ENCODE assay signal across 8 cellular contexts in the genomic region with DNA sequence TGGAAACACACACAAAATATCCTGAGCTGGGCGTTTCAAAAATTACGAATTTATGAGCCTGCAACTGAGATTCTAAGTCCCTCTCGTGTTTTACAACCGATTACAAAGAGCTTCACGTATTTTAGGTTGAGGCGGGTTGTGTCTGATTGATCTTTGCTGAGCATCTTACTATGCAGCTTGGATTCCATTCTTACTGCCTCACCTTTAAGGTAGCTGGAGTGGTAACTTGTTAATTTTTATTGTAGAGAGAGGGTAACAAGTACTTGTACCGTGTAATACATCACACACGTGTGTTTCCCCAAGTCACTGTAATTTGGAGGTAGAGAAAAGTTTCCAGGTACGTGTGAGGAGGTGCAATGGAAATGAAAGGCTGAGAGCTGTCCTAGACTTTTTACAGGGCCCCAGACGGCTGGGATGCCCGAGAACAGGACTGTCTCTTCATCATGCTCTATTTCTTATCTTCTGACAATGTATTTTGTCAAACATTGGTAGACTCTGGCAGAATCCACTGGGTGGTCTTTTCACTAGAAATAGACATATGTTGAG.
A peak's percentile ranks its signal among the peaks of the same experiment; 100 is the strongest.
DNase-seq lines count a peak whose midpoint lies in the region; ATAC-seq, FAIRE-seq and TF ChIP-seq lines count a peak whose summit lies in the region.

No MANE protein-coding gene starts in this region.

- H3K9me3 ChIP-seq in T-helper 17 cell (ENCODE audit: control insufficient read depth, low read length, poor library complexity, severe bottlenecking) (no peaks in the 10 kb centered on the region), iPS DF 6.9 (ENCODE audit: control insufficient read depth, insufficient read depth, low read length) (no peaks in the 10 kb centered on the region), subcutaneous abdominal adipose tissue (ENCODE audit: control insufficient read depth in 5 of 5, low read length in 5 of 5) (no peaks in the 10 kb centered on the region)

- H3K9me3 Mint-ChIP-seq in activated T-cell treated with anti-CD3 and anti-CD28 coated beads, Interleukin-2, amount 50 U/mL, for 4 hours = no peaks in the 10 kb centered on the region

- H3K4me1 Mint-ChIP-seq in activated T-cell treated with anti-CD3 and anti-CD28 coated beads, Interleukin-2, amount 50 U/mL, for 4 hours (ENCODE audit: low read depth) = peaks cover 14% of the 10 kb centered on the region
- peaks cover 3% of the 10 kb centered on the region for H3K4me1 Mint-ChIP-seq in T-helper 17 cell

- TF ChIP-seq POLR2A in GM12892 (IDR thresholded peaks at IDR 0.05; ENCODE audit: low read depth, low read length) = no peak

- H3K4me3 ChIP-seq in iPS DF 6.9 (ENCODE audit: low read length) (peak overlapping the region; percentile 71; the same call in 1 of the 2 replicates), subcutaneous abdominal adipose tissue (ENCODE audit: low read depth in 1 of 5, low read length in 5 of 5) (peak overlapping the region; percentile 42 to 70 (median 62))

- no peaks in the 10 kb centered on the region for H3K36me3 Mint-ChIP-seq in activated T-cell treated with anti-CD3 and anti-CD28 coated beads, Interleukin-2, amount 50 U/mL, for 4 hours (ENCODE audit: insufficient read depth)
- H3K36me3 Mint-ChIP-seq in T-helper 17 cell (ENCODE audit: low read depth) = peaks cover 2% of the 10 kb centered on the region

- H3K27ac ChIP-seq in iPS DF 6.9 (ENCODE audit: low read length) (no peak overlapping the region), subcutaneous abdominal adipose tissue (ENCODE audit: low read depth, low read length) (peak overlapping the region; percentile 54)

- FAIRE-seq in GM12892 (lab: Jason Lieb, UNC) = no peak

- H3K4me1 ChIP-seq in iPS DF 6.9 (ENCODE audit: control insufficient read depth, insufficient read depth, low read length) = peaks cover 2% of the 10 kb centered on the region; the same call in 1 of the 2 replicates
- H3K4me1 ChIP-seq in subcutaneous abdominal adipose tissue (ENCODE audit: control insufficient read depth in 5 of 5, insufficient read depth in 5 of 5, low read length in 5 of 5) = peaks cover 5 to 35% (median 19%) of the 10 kb centered on the region in 5 donors

- H3K27me3 Mint-ChIP-seq in activated T-cell treated with anti-CD3 and anti-CD28 coated beads, Interleukin-2, amount 50 U/mL, for 4 hours (ENCODE audit: low read depth) = peaks cover 58% of the 10 kb centered on the region
- peaks cover 66% of the 10 kb centered on the region for H3K27me3 Mint-ChIP-seq in T-helper 17 cell

- WGBS in iPS DF 6.9 (ENCODE audit: insufficient coverage, insufficient read length) = no CpG with 5 or more reads among the region's 11 CpGs

- no peak overlapping the region for H3K27ac Mint-ChIP-seq in T-helper 17 cell

- H3K27me3 ChIP-seq in iPS DF 6.9 (ENCODE audit: control insufficient read depth, insufficient read depth, low read length) (peaks cover 5% of the 10 kb centered on the region; the same call in 1 of the 2 replicates), subcutaneous abdominal adipose tissue (ENCODE audit: control insufficient read depth in 5 of 5, insufficient read depth in 4 of 5, low read length in 5 of 5) (peaks cover 0 to 32% (median 14%) of the 10 kb centered on the region in 5 donors)

- ATAC-seq in activated T-cell treated with anti-CD3 and anti-CD28 coated beads, Interleukin-2, amount 50 U/mL, for 4 hours = no peak
- no peak for ATAC-seq in T-helper 17 cell

- DNase-seq in activated T-cell treated with anti-CD3 and anti-CD28 coated beads, Interleukin-2, amount 50 U/mL, for 4 hours = no peak
- no peak for DNase-seq in activated T-cell treated with anti-CD3 and anti-CD28 coated beads, Interleukin-2, amount 50 U/mL, for 48 hours
- no peak for DNase-seq in T-helper 17 cell
- DNase-seq in iPS DF 6.9 (ENCODE audit: low read depth, low spot score) = no peak
- DNase-seq in GM12892 (ENCODE audit: insufficient read length) = no peak
- no peak for DNase-seq in SHP77 treated with DMSO at 0.1 percent for 48 hours (lab: John Stamatoyannopoulos, UW)
- no peak for DNase-seq in HuH-7 (ENCODE audit: low spot score)

- H3K9ac ChIP-seq in subcutaneous abdominal adipose tissue (ENCODE audit: low read length in 5 of 5) = peak overlapping the region in 4 of 5 donors; percentile 28 to 77 (median 59)

- no peaks in the 10 kb centered on the region for H3K36me3 ChIP-seq in iPS DF 6.9 (ENCODE audit: control insufficient read depth, insufficient read depth, low read length)
- no peaks in the 10 kb centered on the region for H3K36me3 ChIP-seq in subcutaneous abdominal adipose tissue (ENCODE audit: control insufficient read depth in 5 of 5, insufficient read depth in 5 of 5, low read length in 5 of 5)

- peak overlapping the region; percentile 33 for H3K4me3 Mint-ChIP-seq in activated T-cell treated with anti-CD3 and anti-CD28 coated beads, Interleukin-2, amount 50 U/mL, for 4 hours
- H3K4me3 Mint-ChIP-seq in T-helper 17 cell = peak overlapping the region; percentile 80
